In the genomic region with DNA sequence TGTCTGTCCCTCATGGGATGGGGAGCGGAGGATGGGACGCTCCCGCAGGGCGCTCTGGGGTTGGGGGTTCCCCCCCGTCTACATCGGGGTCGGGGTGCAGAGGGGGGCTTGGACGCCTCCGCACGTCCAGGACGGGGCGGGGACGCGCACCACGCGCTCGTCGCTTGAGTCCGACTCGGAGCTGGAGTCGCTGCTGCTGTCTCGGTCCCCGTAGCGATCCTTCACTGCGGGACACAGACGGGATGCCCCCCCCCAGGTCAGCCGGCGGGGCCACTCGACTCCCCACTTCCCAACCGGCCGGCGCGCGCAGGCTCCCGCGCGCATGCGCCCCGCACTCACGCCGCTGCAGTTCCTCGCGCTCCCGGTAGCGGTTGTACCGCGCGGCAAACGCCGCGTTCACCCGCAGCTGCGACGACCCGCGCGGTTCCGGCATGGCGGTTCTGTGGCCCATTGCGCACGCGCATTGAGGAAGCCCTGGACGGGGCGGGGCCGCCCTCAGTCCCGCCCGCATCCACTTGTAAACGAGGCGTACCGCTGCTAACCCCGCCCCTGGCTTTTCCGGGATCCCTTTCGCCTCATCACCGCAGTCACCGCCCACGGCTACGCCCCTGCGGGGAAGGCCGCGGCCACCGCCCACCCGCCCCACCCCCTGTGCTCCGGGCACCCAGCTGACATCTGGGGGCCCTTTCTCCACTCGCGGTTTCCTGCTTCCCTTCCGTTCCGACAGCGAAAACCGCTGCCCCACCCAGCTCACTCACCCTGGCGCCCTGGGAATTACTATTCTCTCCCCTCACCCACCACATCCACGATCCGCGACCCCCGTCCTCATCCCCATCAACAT, we compare ENCODE assay signal across 8 cellular contexts. TPM values are rescaled to one million over a fixed set of nuclear protein-coding genes. Genes with fewer than 3 reads are reported as not detected.
A peak's percentile ranks its signal among the peaks of the same experiment; 100 is the strongest.
DNase-seq lines count a peak whose midpoint lies in the region; ATAC-seq and TF ChIP-seq lines count a peak whose summit lies in the region.

A gene (minus strand): TSS at position 444 of the 841 bp plus-strand sequence. CDS start 11 bp downstream, at position 433.

- H3K9ac ChIP-seq in SK-N-SH: peak within 1 kb of the TSS; percentile 91

- ATAC-seq in HG02571 (IDR thresholded peaks at IDR 0.05; ENCODE audit: unreplicated experiment) (peak; percentile 58), omental fat pad (ENCODE audit: low FRiP score) (peak; percentile 82)

- 2% methylated on average over 18 of the region's 94 CpGs for whole genome bisulfite sequencing in SK-N-SH (ENCODE audit: low lambda C conversion rate)

- H2AFZ ChIP-seq in SK-N-SH (ENCODE audit: low read depth): peak within 1 kb of the TSS; percentile 89

- peaks cover 13% of the 10 kb centered on the region for H3F3A ChIP-seq in SK-N-SH (replicated peaks; ENCODE audit: insufficient read depth)

- TF ChIP-seq RAD21 in SK-N-SH (IDR thresholded peaks at IDR 0.05; ENCODE audit: low read length): no peak

- no peaks in the 10 kb centered on the region for H3K9me3 ChIP-seq in SK-N-SH

- DNase-seq in NCI-H1092 (lab: John Stamatoyannopoulos, UW) (peak; percentile 96), SK-N-SH (peak; percentile 99), glomerular endothelial cell (ENCODE audit: extremely low read depth, low read depth, low spot score) (peak; percentile 33), omental fat pad (ENCODE audit: low spot score) (peak; percentile 90)
- DNase-seq in activated naive CD4-positive, alpha-beta T cell treated with anti-CD3 and anti-CD28 coated beads, Interleukin-2, amount 50 U/mL, for 16 hours: peak; percentile 96

- peaks cover 37% of the 10 kb centered on the region for H3K79me2 ChIP-seq in SK-N-SH (ENCODE audit: insufficient read depth)

- H3K4me3 ChIP-seq in GM08714 (ENCODE audit: low read length) (peak within 1 kb of the TSS; percentile 78), SK-N-SH (ENCODE audit: low read depth in 2 of 2, low read length in 1 of 2) (peak within 1 kb of the TSS; percentile 77 to 89)

- H3K9me2 ChIP-seq in SK-N-SH: no peaks in the 10 kb centered on the region

- TF ChIP-seq EP300 in SK-N-SH (IDR thresholded peaks at IDR 0.05; ENCODE audit: borderline replicate concordance in 1 of 2, low read depth in 1 of 2, low read length in 1 of 2): no peak

- no peaks in the 10 kb centered on the region for H3K27me3 ChIP-seq in SK-N-SH (ENCODE audit: insufficient read depth)

- H3K27ac ChIP-seq in SK-N-SH (ENCODE audit: low read depth in 2 of 2, low read length in 1 of 2) (peak within 1 kb of the TSS; percentile 64 to 77; a peak in 3 of 4 replicates), temporal lobe (ENCODE audit: low read depth, low read length) (peak within 1 kb of the TSS; percentile 80)

- TF ChIP-seq CTCF in SK-N-SH (IDR thresholded peaks at IDR 0.05) (no peak; the same call in 1 of the 2 replicates), omental fat pad (IDR thresholded peaks at IDR 0.05) (peak in 2 of 3 donors; percentile 24 to 42)

- CTCF ChIA-PET in SK-N-SH (lab: Yijun Ruan, JAX): interaction anchor here (0.7 to 2.6 kb wide), 7 partner anchors 15 to 134 kb away, joined by 3 to 10 read pairs (median 6); no protein-coding TSS in a partner anchor

- POLR2A ChIA-PET in SK-N-SH (lab: Yijun Ruan, JAX): interaction anchor here (0.6 to 0.8 kb wide), 3 partner anchors 13 to 104 kb away, joined by 3 read pairs; no protein-coding TSS in a partner anchor

- H4K20me1 ChIP-seq in SK-N-SH (ENCODE audit: insufficient read depth): no peaks in the 10 kb centered on the region

- H3K36me3 ChIP-seq in SK-N-SH (replicated peaks in 1 of 2; ENCODE audit: control insufficient read depth in 1 of 2, insufficient read depth in 2 of 2, low read length in 1 of 2): peaks cover 0 to 2% of the 10 kb centered on the region in 2 experiments

- H3K4me2 ChIP-seq in SK-N-SH: peak within 1 kb of the TSS; percentile 99

- peaks cover 8 to 30% of the 10 kb centered on the region in 2 experiments; a peak in 3 of 4 replicates for H3K4me1 ChIP-seq in SK-N-SH (ENCODE audit: control insufficient read depth in 1 of 2, insufficient read depth in 2 of 2, low read depth in 1 of 2, low read length in 1 of 2)

TF ChIP-seq in SK-N-SH, 30 proteins besides CTCF, POLR2A, EP300 and RAD21 (continues in another document):
- TF ChIP-seq TCF12 (IDR thresholded peaks at IDR 0.05) (no peak), MXI1 (IDR thresholded peaks at IDR 0.05; ENCODE audit: low read depth, low read length) (peak; percentile 74), SMC3 (IDR thresholded peaks at IDR 0.05; ENCODE audit: low read depth, low read length) (no peak), TAF1 (IDR thresholded peaks at IDR 0.05; ENCODE audit: borderline replicate concordance, low read depth, low read length) (peak; percentile 58; the same call in 1 of the 2 replicates), RXRA (IDR thresholded peaks at IDR 0.05; ENCODE audit: borderline replicate concordance, low read depth) (no peak), NFIC (IDR thresholded peaks at IDR 0.05; ENCODE audit: borderline replicate concordance) (no peak), JUND (IDR thresholded peaks at IDR 0.05) (no peak), FOSL2 (IDR thresholded peaks at IDR 0.05; ENCODE audit: borderline replicate concordance, low read depth) (no peak), FOXM1 (IDR thresholded peaks at IDR 0.05; ENCODE audit: low read depth) (no peak), EZH2phosphoT487 (IDR thresholded peaks at IDR 0.05; ENCODE audit: borderline replicate concordance, low read depth) (no peak), CHD2 (IDR thresholded peaks at IDR 0.05; ENCODE audit: low read length, partially characterized antibody) (peak; percentile 11), TEAD4 (IDR thresholded peaks at IDR 0.05; ENCODE audit: borderline replicate concordance, insufficient read depth) (no peak), YY1 (IDR thresholded peaks at IDR 0.05; ENCODE audit: low read depth) (peak; percentile 83), ELF1 (IDR thresholded peaks at IDR 0.05) (peak; percentile 70), SIN3A (IDR thresholded peaks at IDR 0.05; ENCODE audit: borderline replicate concordance, low read depth, low read length) (peak; percentile 69; the same call in 1 of the 2 replicates), FOXJ3 (CRISPR knock-in tag; IDR thresholded peaks at IDR 0.05) (no peak), RCOR1 (IDR thresholded peaks at IDR 0.05; ENCODE audit: low read length) (no peak), NRF1 (IDR thresholded peaks at IDR 0.05; ENCODE audit: low read depth, low read length) (peak; percentile 84)
- TF ChIP-seq, protein P1, sequence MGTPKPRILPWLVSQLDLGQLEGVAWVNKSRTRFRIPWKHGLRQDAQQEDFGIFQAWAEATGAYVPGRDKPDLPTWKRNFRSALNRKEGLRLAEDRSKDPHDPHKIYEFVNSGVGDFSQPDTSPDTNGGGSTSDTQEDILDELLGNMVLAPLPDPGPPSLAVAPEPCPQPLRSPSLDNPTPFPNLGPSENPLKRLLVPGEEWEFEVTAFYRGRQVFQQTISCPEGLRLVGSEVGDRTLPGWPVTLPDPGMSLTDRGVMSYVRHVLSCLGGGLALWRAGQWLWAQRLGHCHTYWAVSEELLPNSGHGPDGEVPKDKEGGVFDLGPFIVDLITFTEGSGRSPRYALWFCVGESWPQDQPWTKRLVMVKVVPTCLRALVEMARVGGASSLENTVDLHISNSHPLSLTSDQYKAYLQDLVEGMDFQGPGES (IDR thresholded peaks at IDR 0.05; ENCODE audit: low read depth, low read length): no peak
- TF ChIP-seq, protein P2, sequence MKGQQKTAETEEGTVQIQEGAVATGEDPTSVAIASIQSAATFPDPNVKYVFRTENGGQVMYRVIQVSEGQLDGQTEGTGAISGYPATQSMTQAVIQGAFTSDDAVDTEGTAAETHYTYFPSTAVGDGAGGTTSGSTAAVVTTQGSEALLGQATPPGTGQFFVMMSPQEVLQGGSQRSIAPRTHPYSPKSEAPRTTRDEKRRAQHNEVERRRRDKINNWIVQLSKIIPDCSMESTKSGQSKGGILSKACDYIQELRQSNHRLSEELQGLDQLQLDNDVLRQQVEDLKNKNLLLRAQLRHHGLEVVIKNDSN (IDR thresholded peaks at IDR 0.05; ENCODE audit: borderline replicate concordance, low read depth): no peak
- TF ChIP-seq, protein P3, sequence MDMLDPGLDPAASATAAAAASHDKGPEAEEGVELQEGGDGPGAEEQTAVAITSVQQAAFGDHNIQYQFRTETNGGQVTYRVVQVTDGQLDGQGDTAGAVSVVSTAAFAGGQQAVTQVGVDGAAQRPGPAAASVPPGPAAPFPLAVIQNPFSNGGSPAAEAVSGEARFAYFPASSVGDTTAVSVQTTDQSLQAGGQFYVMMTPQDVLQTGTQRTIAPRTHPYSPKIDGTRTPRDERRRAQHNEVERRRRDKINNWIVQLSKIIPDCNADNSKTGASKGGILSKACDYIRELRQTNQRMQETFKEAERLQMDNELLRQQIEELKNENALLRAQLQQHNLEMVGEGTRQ (IDR thresholded peaks at IDR 0.05; ENCODE audit: borderline replicate concordance, low read depth, low read length): no peak
- TF ChIP-seq, protein P4, sequence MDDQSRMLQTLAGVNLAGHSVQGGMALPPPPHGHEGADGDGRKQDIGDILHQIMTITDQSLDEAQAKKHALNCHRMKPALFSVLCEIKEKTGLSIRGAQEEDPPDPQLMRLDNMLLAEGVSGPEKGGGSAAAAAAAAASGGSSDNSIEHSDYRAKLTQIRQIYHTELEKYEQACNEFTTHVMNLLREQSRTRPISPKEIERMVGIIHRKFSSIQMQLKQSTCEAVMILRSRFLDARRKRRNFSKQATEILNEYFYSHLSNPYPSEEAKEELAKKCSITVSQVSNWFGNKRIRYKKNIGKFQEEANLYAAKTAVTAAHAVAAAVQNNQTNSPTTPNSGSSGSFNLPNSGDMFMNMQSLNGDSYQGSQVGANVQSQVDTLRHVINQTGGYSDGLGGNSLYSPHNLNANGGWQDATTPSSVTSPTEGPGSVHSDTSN (IDR thresholded peaks at IDR 0.05): 0 out of 2 replicates have a peak, but pooled peaks have one; percentile 42

RNA-seq across cellular contexts. Expression of the gene that starts here (rescaled TPM):
- 23.3 and 26.7 TPM in 2 replicates for polyA plus RNA-seq in SK-N-SH (2012; rRNA removed)
- 17.4 and 23.7 TPM in 2 replicates for polyA plus RNA-seq in SK-N-SH (2012; cell fraction: cytosol; rRNA removed)
- polyA plus RNA-seq in SK-N-SH (2012; cell fraction: nucleus; rRNA removed): 58.1 and 74.0 TPM in 2 replicates
- total RNA-seq in glomerular endothelial cell (7.7 and 16.2 TPM in 2 replicates), omental fat pad (10 to 100 TPM in 3 of 4 donors, 1 to 10 TPM in 1; 9.1 to 36.3 (median 16.3) TPM), temporal lobe (3.2 TPM)

Comparison
In these comparisons a context has a peak if more than half of its experiments do, and no peak if none do; other contexts are left out.
1. Peak in every context shown above with its lines: DNase-seq, ATAC-seq, H3K4me3 ChIP-seq and H3K27ac ChIP-seq.
2. DNase-seq: peak in every context shown above with its lines; median percentile 99 in SK-N-SH; 96 in NCI-H1092; 96 in activated naive CD4-positive, alpha-beta T cell treated with anti-CD3 and anti-CD28 coated beads, Interleukin-2, amount 50 U/mL, for 16 hours; 90 in omental fat pad; 33 in glomerular endothelial cell.